Comparison of ENCODE assay signal across 4 cellular contexts in genomic region chrX:149727308-149727707, GRCh38. TPM values are rescaled to one million over a fixed set of nuclear protein-coding genes. Genes with fewer than 3 reads are reported as not detected.
"Had no signal": no experiment of that assay in that cellular context is flagged by ENCODE, and none has a peak within 500 bp of the region (broad histone marks: within the 10 kb centered on the region; RNA-seq: fewer than 3 reads in every experiment).

No MANE protein-coding gene starts in this region.

RNA-seq across cellular contexts. Expression of gene MAGEA11, which starts 15.4 kb away (rescaled TPM):
- total RNA-seq: LHCN-M2, MCF 10A had no signal

RNA-seq across cellular contexts. Expression of gene HSFX1, which starts 46.6 kb away (rescaled TPM):
- total RNA-seq: MCF 10A, NCI-H460 had no signal

RNA-seq across cellular contexts. Expression of gene MAGEA9, which starts 54.4 kb away (rescaled TPM):
- total RNA-seq: LHCN-M2, M059J, MCF 10A, NCI-H460 had no signal
